2 cellular contexts compared by ENCODE assay signal in the genomic region with DNA sequence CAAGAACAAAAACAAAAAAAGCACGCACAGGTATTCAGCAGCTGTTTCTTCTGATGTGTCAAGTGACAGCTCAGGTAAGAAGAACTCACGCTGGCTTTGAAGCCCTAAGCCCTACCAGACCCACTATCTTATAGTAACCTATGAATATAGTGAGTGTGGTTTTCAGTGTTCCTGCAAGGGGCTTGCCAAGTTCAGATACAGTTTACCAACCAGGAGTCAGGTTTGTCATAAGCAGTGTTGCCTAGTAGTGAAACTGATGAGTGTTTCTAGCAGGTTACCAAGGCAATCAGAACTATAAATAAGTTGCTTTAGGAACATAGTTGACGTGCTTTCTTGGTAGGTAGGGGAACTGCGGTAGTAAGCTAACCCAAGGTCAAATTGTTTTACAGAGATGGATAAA. TPM values are rescaled to one million over a fixed set of nuclear protein-coding genes. Genes with fewer than 3 reads are reported as not detected.
"Had no signal": no experiment of that assay in that cellular context is flagged by ENCODE, and none has a peak within 500 bp of the region (broad histone marks: within the 10 kb centered on the region; RNA-seq: fewer than 3 reads in every experiment).

No MANE protein-coding gene starts in this region.

RNA-seq across cellular contexts. Expression of a gene that starts 43.4 kb away (rescaled TPM):
- total RNA-seq: fibroblast of lung, lung microvascular endothelial cell had no signal
- polyA plus RNA-seq: fibroblast of lung had no signal
